Comparison of ENCODE assay signal across 9 cellular contexts in genomic region chr13:97125810-97126738, GRCh38.
DNase-seq lines count a peak whose midpoint lies in the region; ATAC-seq lines count a peak whose summit lies in the region.
"Had no signal": no experiment of that assay in that cellular context is flagged by ENCODE, and none has a peak within 500 bp of the region (broad histone marks: within the 10 kb centered on the region; RNA-seq: fewer than 3 reads in every experiment).

No MANE protein-coding gene starts in this region.

- no peaks in the 10 kb centered on the region for H3K27me3 ChIP-seq in HAP-1 (ENCODE audit: low read depth)

- ATAC-seq in GM19328 (IDR thresholded peaks at IDR 0.05; ENCODE audit: unreplicated experiment): peak; percentile 91
- ATAC-seq in HG03108 (IDR thresholded peaks at IDR 0.05; ENCODE audit: unreplicated experiment): peak; percentile 83

- no peaks in the 10 kb centered on the region for H3K36me3 ChIP-seq in HAP-1 (replicated peaks)
- H3K36me3 ChIP-seq: thoracic aorta had no signal

- in situ Hi-C loops in HAP-1 (cut with MboI; ENCODE audit: low sequenced_read_pairs): loop anchor here (10.0 kb wide), 1 partner anchor 229 kb away; no protein-coding TSS in a partner anchor

- H3K9me3 ChIP-seq in HAP-1: no peaks in the 10 kb centered on the region
- H3K9me3 ChIP-seq: thoracic aorta had no signal

- no peak overlapping the region for H3K4me3 ChIP-seq in HAP-1
- H3K4me3 ChIP-seq: thoracic aorta had no signal

- DNase-seq in EL: peak; percentile 49
- peak; percentile 93 for DNase-seq in SIG-M5 treated with dmso at 0.1 percent for 504 hours (lab: John Stamatoyannopoulos, UW; ENCODE audit: unreplicated experiment)
- peak; percentile 61 for DNase-seq in inferior parietal cortex (ENCODE audit: extremely low spot score)
- no peak for DNase-seq in OCI-M2 (lab: John Stamatoyannopoulos, UW; ENCODE audit: unreplicated experiment)
- no peak for DNase-seq in SKM-1 treated with dmso at 0.1 percent for 144 hours (lab: John Stamatoyannopoulos, UW; ENCODE audit: unreplicated experiment)
- DNase-seq in HAP-1 (ENCODE audit: low spot score in 2 of 2): no peak

- H3K4me1 ChIP-seq in HAP-1: peaks cover 8% of the 10 kb centered on the region

Comparison
In these comparisons a context has a peak if more than half of its experiments do, and no peak if none do; other contexts are left out.
1. DNase-seq: peak in EL (single experiment), SIG-M5 treated with dmso at 0.1 percent for 504 hours (single experiment) and inferior parietal cortex (single experiment); none in OCI-M2 (single experiment), SKM-1 treated with dmso at 0.1 percent for 144 hours (single experiment) and HAP-1 (0 of 2).